22 cellular contexts compared by ENCODE assay signal in the genomic region with DNA sequence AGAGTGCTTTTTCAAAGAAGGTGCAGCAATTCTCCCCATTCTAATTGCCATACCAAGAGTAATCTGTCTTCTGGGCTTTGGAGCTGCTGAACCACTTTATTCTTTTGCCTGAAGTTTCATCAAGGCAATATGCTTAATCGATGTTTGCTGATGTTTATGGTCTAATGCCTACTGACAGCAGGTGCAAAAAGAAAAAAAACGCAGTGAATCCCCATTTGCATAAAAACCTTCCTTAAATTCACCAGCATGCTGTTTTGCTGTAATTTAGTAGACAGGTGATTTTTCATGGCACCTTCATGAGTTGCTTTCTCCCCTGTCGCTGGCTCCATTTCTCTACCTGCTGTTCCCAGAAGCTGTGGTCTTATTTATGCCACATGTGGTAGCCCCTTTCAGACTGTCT.
"Had no signal": no experiment of that assay in that cellular context is flagged by ENCODE, and none has a peak within 500 bp of the region (broad histone marks: within the 10 kb centered on the region; RNA-seq: fewer than 3 reads in every experiment).

No MANE protein-coding gene starts in this region.

- H3K4me1 ChIP-seq: psoas muscle, right atrium auricular region, tibial nerve had no signal

- H3K9me3 Mint-ChIP-seq: activated CD4-positive, alpha-beta memory T cell treated with anti-CD3 and anti-CD28 coated beads, Interleukin-2, amount 10 ng/mL, durations not matched to agents 7 days and 5 days; activated naive CD4-positive, alpha-beta T cell treated with anti-CD3 and anti-CD28 coated beads for 36 hours; activated naive CD8-positive, alpha-beta T cell treated with anti-CD3 and anti-CD28 coated beads, Interleukin-2, amount 10 ng/mL, durations not matched to agents 7 days and 5 days; endodermal cell had no signal

- H3K4me3 Mint-ChIP-seq: activated CD4-positive, alpha-beta memory T cell treated with anti-CD3 and anti-CD28 coated beads, Interleukin-2, amount 10 ng/mL, durations not matched to agents 7 days and 5 days; activated CD4-positive, alpha-beta T cell treated with anti-CD3 and anti-CD28 coated beads, Interleukin-2, amount 10 ng/mL, durations not matched to agents 24 days and 14 days; activated naive CD4-positive, alpha-beta T cell treated with anti-CD3 and anti-CD28 coated beads for 36 hours; activated naive CD8-positive, alpha-beta T cell treated with anti-CD3 and anti-CD28 coated beads, Interleukin-2, amount 10 ng/mL, durations not matched to agents 7 days and 5 days; activated T-cell treated with anti-CD3 and anti-CD28 coated beads, Interleukin-2, amount 50 U/mL, for 72 hours; endodermal cell; nephron; stimulated activated naive CD8-positive, alpha-beta T cell treated with anti-CD3 and anti-CD28 coated beads, Interleukin-15, amount 100 ng/mL, for 72 hours had no signal

- H3K4me1 Mint-ChIP-seq: activated CD4-positive, alpha-beta memory T cell treated with anti-CD3 and anti-CD28 coated beads, Interleukin-2, amount 10 ng/mL, durations not matched to agents 7 days and 5 days; activated CD4-positive, alpha-beta T cell treated with anti-CD3 and anti-CD28 coated beads, Interleukin-2, amount 10 ng/mL, durations not matched to agents 24 days and 14 days; activated naive CD8-positive, alpha-beta T cell treated with anti-CD3 and anti-CD28 coated beads, Interleukin-2, amount 10 ng/mL, durations not matched to agents 7 days and 5 days; stimulated activated naive CD8-positive, alpha-beta T cell treated with anti-CD3 and anti-CD28 coated beads, Interleukin-15, amount 100 ng/mL, for 72 hours had no signal

- H3K9me3 ChIP-seq: heart right ventricle, neutrophil, ovary, psoas muscle, right atrium auricular region, tibial nerve had no signal

- H3K27me3 ChIP-seq: heart right ventricle, neutrophil, ovary, right atrium auricular region, tibial nerve had no signal

- H3K36me3 Mint-ChIP-seq: activated naive CD8-positive, alpha-beta T cell treated with anti-CD3 and anti-CD28 coated beads, Interleukin-2, amount 10 ng/mL, durations not matched to agents 7 days and 5 days had no signal

- H3K27ac Mint-ChIP-seq: activated CD4-positive, alpha-beta memory T cell treated with anti-CD3 and anti-CD28 coated beads, Interleukin-2, amount 10 ng/mL, durations not matched to agents 7 days and 5 days; activated CD4-positive, alpha-beta T cell treated with anti-CD3 and anti-CD28 coated beads, Interleukin-2, amount 10 ng/mL, durations not matched to agents 24 days and 14 days; activated naive CD4-positive, alpha-beta T cell treated with anti-CD3 and anti-CD28 coated beads for 36 hours; activated naive CD8-positive, alpha-beta T cell treated with anti-CD3 and anti-CD28 coated beads, Interleukin-2, amount 10 ng/mL, durations not matched to agents 7 days and 5 days; activated T-cell treated with anti-CD3 and anti-CD28 coated beads, Interleukin-2, amount 50 U/mL, for 72 hours; endodermal cell; nephron; stimulated activated naive CD8-positive, alpha-beta T cell treated with anti-CD3 and anti-CD28 coated beads, Interleukin-15, amount 100 ng/mL, for 72 hours had no signal

- H3K27ac ChIP-seq: coronary artery, heart right ventricle, neutrophil, ovary, psoas muscle, right atrium auricular region, tibial nerve had no signal

- ATAC-seq: activated CD4-positive, CD25-positive, alpha-beta regulatory T cell treated with anti-CD3 and anti-CD28 coated beads, Interleukin-2, amount 50 U/mL, for 24 hours; activated T-cell treated with anti-CD3 and anti-CD28 coated beads, Interleukin-2, amount 50 U/mL, for 72 hours; heart right ventricle; left cardiac atrium; psoas muscle; stimulated activated naive CD8-positive, alpha-beta T cell treated with anti-CD3 and anti-CD28 coated beads, Interleukin-15, amount 100 ng/mL, for 72 hours had no signal

- H3K4me3 ChIP-seq: coronary artery, heart right ventricle, ovary, psoas muscle, right atrium auricular region, tibial nerve had no signal

- DNase-seq: activated CD4-positive, alpha-beta memory T cell treated with anti-CD3 and anti-CD28 coated beads, Interleukin-2, amount 10 ng/mL, durations not matched to agents 7 days and 5 days; activated CD4-positive, alpha-beta T cell treated with anti-CD3 and anti-CD28 coated beads, Interleukin-2, amount 10 ng/mL, durations not matched to agents 24 days and 14 days; activated effector memory CD4-positive, alpha-beta T cell treated with Interleukin-2 at 50 U/mL for 16 hours; activated naive CD4-positive, alpha-beta T cell treated with anti-CD3 and anti-CD28 coated beads for 36 hours; activated naive CD8-positive, alpha-beta T cell treated with anti-CD3 and anti-CD28 coated beads, Interleukin-2, amount 10 ng/mL, durations not matched to agents 7 days and 5 days; activated T-cell treated with anti-CD3 and anti-CD28 coated beads, Interleukin-2, amount 50 U/mL, for 72 hours; amniotic stem cell; endodermal cell; heart right ventricle; islet precursor cell; left cardiac atrium; ovary; psoas muscle; stimulated activated CD4-positive, alpha-beta T cell treated with anti-CD3 and anti-CD28 coated beads, Interleukin-12 subunit alpha, Interleukin-12 subunit beta, amount 100 ng/mL, for 4 hours; stimulated activated CD4-positive, alpha-beta T cell treated with anti-CD3 and anti-CD28 coated beads, Interleukin-4, amount 100 ng/mL, for 4 hours; stimulated activated naive CD8-positive, alpha-beta T cell treated with anti-CD3 and anti-CD28 coated beads, Interleukin-15, amount 100 ng/mL, for 72 hours had no signal
